ENCODE assay signal across 1 cellular context in the genomic region with DNA sequence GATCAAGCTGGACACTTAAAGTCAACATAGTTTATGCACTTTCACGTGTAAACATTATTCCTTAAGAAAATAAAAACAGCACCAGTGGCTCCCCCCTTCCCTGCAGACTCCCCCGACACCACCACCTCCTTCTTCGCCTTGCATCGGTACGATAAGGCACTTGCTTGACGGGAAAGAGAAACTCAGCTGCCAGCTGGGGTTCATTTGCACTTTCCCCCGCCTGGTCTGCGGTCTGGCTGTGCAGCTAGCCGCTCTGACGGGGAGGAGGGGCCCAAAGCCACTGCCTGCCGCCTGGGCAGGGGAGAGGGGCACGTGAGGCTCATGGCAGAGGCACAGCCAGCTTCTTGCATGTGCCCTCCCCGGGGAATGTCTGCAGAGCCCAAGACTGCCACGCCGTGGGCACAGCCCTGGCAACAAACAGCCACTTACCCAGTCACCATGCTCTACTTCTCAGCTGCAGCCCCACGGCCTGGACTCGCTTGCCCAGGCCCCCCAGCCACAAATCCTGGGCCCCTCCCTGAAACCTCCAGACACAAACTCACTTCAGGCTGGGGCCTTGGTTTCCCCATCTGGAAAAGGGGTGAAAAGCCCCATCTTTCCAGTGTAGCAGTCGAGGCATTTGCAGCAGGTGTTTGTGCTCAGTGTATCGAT.
TF ChIP-seq lines count a peak whose summit lies in the region.

No MANE protein-coding gene starts in this region.

TF ChIP-seq in HepG2, 621 proteins besides CTCF, POLR2A, EP300 and RAD21 (continued from another document and continues in another):
- no peak for TF ChIP-seq NR2C2 (CRISPR knock-in tag; IDR thresholded peaks at IDR 0.05; ENCODE audit: borderline replicate concordance)
- TF ChIP-seq PHF5A (CRISPR knock-in tag; IDR thresholded peaks at IDR 0.05; ENCODE audit: low read depth, unreplicated experiment), result peak; percentile 3
- TF ChIP-seq KLF6 (CRISPR knock-in tag; IDR thresholded peaks at IDR 0.05), result no peak; the same call in 1 of the 2 replicates
- TF ChIP-seq HMGXB4 (CRISPR knock-in tag; IDR thresholded peaks at IDR 0.05; ENCODE audit: borderline replicate concordance in 1 of 2, low read depth in 1 of 2), result peak in 1 of 2 experiments; percentile 23; a peak in 2 of 4 replicates
- 0 out of 2 replicates have a peak, but pooled peaks have one; percentile 47 for TF ChIP-seq REPIN1 (CRISPR knock-in tag; IDR thresholded peaks at IDR 0.05; ENCODE audit: borderline replicate concordance, low read depth)
- TF ChIP-seq ZNF572 (CRISPR knock-in tag; IDR thresholded peaks at IDR 0.05), result no peak
- peak; percentile 96 for TF ChIP-seq NRL (CRISPR knock-in tag; IDR thresholded peaks at IDR 0.05; ENCODE audit: borderline replicate concordance)
- TF ChIP-seq SPEN (CRISPR knock-in tag; IDR thresholded peaks at IDR 0.05; ENCODE audit: low read depth), result no peak; the same call in 1 of the 2 replicates
- TF ChIP-seq ZNF382 (CRISPR knock-in tag; IDR thresholded peaks at IDR 0.05; ENCODE audit: borderline replicate concordance), result no peak; the same call in 1 of the 2 replicates
- TF ChIP-seq ZNF496 (CRISPR knock-in tag; IDR thresholded peaks at IDR 0.05; ENCODE audit: insufficient replicate concordance), result no peak
- peak; percentile 100 for TF ChIP-seq HNRNPL (IDR thresholded peaks at IDR 0.05; ENCODE audit: low read depth, low read length)
- no peak for TF ChIP-seq NR2F6 (IDR thresholded peaks at IDR 0.05)
- peak; percentile 69; the same call in 1 of the 2 replicates for TF ChIP-seq NR2F6 (CRISPR knock-in tag; IDR thresholded peaks at IDR 0.05)
- no peak for TF ChIP-seq ZNF619 (CRISPR knock-in tag; IDR thresholded peaks at IDR 0.05)
- no peak; the same call in 1 of the 2 replicates for TF ChIP-seq GZF1 (CRISPR knock-in tag; IDR thresholded peaks at IDR 0.05)
- TF ChIP-seq ELF4 (CRISPR knock-in tag; IDR thresholded peaks at IDR 0.05; ENCODE audit: borderline replicate concordance), result 0 out of 2 replicates have a peak, but pooled peaks have one; percentile 53
- TF ChIP-seq SKIL (CRISPR knock-in tag; IDR thresholded peaks at IDR 0.05; ENCODE audit: borderline replicate concordance), result peak; percentile 88
- no peak for TF ChIP-seq ZNF460 (CRISPR knock-in tag; IDR thresholded peaks at IDR 0.05; ENCODE audit: borderline replicate concordance)
- TF ChIP-seq ZNF207 (IDR thresholded peaks at IDR 0.05; ENCODE audit: borderline replicate concordance), result no peak
- no peak for TF ChIP-seq ZNF737 (CRISPR knock-in tag; IDR thresholded peaks at IDR 0.05; ENCODE audit: borderline replicate concordance)
- no peak for TF ChIP-seq ZNF839 (CRISPR knock-in tag; IDR thresholded peaks at IDR 0.05; ENCODE audit: borderline replicate concordance)
- peak; percentile 79 for TF ChIP-seq DPF2 (CRISPR knock-in tag; IDR thresholded peaks at IDR 0.05; ENCODE audit: borderline replicate concordance, low read depth)
- TF ChIP-seq, protein P1, sequence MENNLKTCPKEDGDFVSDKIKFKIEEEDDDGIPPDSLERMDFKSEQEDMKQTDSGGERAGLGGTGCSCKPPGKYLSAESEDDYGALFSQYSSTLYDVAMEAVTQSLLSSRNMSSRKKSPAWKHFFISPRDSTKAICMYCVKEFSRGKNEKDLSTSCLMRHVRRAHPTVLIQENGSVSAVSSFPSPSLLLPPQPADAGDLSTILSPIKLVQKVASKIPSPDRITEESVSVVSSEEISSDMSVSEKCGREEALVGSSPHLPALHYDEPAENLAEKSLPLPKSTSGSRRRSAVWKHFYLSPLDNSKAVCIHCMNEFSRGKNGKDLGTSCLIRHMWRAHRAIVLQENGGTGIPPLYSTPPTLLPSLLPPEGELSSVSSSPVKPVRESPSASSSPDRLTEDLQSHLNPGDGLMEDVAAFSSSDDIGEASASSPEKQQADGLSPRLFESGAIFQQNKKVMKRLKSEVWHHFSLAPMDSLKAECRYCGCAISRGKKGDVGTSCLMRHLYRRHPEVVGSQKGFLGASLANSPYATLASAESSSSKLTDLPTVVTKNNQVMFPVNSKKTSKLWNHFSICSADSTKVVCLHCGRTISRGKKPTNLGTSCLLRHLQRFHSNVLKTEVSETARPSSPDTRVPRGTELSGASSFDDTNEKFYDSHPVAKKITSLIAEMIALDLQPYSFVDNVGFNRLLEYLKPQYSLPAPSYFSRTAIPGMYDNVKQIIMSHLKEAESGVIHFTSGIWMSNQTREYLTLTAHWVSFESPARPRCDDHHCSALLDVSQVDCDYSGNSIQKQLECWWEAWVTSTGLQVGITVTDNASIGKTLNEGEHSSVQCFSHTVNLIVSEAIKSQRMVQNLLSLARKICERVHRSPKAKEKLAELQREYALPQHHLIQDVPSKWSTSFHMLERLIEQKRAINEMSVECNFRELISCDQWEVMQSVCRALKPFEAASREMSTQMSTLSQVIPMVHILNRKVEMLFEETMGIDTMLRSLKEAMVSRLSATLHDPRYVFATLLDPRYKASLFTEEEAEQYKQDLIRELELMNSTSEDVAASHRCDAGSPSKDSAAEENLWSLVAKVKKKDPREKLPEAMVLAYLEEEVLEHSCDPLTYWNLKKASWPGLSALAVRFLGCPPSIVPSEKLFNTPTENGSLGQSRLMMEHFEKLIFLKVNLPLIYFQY (CRISPR knock-in tag; IDR thresholded peaks at IDR 0.05; ENCODE audit: borderline replicate concordance), result no peak
- peak; percentile 69; the same call in 1 of the 2 replicates for TF ChIP-seq ZHX1 (CRISPR knock-in tag; IDR thresholded peaks at IDR 0.05; ENCODE audit: low read depth)
- no peak for TF ChIP-seq FOXA1 (IDR thresholded peaks at IDR 0.05)
- TF ChIP-seq FOXA1 (CRISPR knock-in tag; IDR thresholded peaks at IDR 0.05), result no peak
- no peak for TF ChIP-seq ONECUT2 (CRISPR knock-in tag; IDR thresholded peaks at IDR 0.05)
- TF ChIP-seq, protein P2, sequence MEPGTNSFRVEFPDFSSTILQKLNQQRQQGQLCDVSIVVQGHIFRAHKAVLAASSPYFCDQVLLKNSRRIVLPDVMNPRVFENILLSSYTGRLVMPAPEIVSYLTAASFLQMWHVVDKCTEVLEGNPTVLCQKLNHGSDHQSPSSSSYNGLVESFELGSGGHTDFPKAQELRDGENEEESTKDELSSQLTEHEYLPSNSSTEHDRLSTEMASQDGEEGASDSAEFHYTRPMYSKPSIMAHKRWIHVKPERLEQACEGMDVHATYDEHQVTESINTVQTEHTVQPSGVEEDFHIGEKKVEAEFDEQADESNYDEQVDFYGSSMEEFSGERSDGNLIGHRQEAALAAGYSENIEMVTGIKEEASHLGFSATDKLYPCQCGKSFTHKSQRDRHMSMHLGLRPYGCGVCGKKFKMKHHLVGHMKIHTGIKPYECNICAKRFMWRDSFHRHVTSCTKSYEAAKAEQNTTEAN (CRISPR knock-in tag; conservative IDR thresholded peaks at IDR 0.05), result peak; percentile 77; the same call in 1 of the 2 replicates
- no peak for TF ChIP-seq GFI1 (CRISPR knock-in tag; IDR thresholded peaks at IDR 0.05; ENCODE audit: borderline replicate concordance)
- no peak for TF ChIP-seq ZSCAN9 (CRISPR knock-in tag; IDR thresholded peaks at IDR 0.05; ENCODE audit: borderline replicate concordance)
- TF ChIP-seq SIN3A (IDR thresholded peaks at IDR 0.05; ENCODE audit: borderline replicate concordance, low read depth, low read length), result no peak
- TF ChIP-seq FLYWCH1 (CRISPR knock-in tag; IDR thresholded peaks at IDR 0.05), result no peak
- TF ChIP-seq HNF4A (CRISPR knock-in tag; IDR thresholded peaks at IDR 0.05), result peak; percentile 65
- TF ChIP-seq NFYB (CRISPR knock-in tag; IDR thresholded peaks at IDR 0.05), result 0 out of 2 replicates have a peak, but pooled peaks have one; percentile 18
- TF ChIP-seq CCDC6 (CRISPR knock-in tag; IDR thresholded peaks at IDR 0.05), result peak; percentile 56; the same call in 1 of the 2 replicates
- no peak; the same call in 1 of the 2 replicates for TF ChIP-seq SIX1 (CRISPR knock-in tag; IDR thresholded peaks at IDR 0.05; ENCODE audit: borderline replicate concordance)
- TF ChIP-seq TAF15 (IDR thresholded peaks at IDR 0.05; ENCODE audit: low read depth, low read length, poor library complexity, severe bottlenecking), result no peak
- TF ChIP-seq SNAPC2 (CRISPR knock-in tag; IDR thresholded peaks at IDR 0.05), result no peak
- TF ChIP-seq, protein P3, sequence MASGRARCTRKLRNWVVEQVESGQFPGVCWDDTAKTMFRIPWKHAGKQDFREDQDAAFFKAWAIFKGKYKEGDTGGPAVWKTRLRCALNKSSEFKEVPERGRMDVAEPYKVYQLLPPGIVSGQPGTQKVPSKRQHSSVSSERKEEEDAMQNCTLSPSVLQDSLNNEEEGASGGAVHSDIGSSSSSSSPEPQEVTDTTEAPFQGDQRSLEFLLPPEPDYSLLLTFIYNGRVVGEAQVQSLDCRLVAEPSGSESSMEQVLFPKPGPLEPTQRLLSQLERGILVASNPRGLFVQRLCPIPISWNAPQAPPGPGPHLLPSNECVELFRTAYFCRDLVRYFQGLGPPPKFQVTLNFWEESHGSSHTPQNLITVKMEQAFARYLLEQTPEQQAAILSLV (CRISPR knock-in tag; IDR thresholded peaks at IDR 0.05; ENCODE audit: borderline replicate concordance), result no peak; the same call in 1 of the 2 replicates
- TF ChIP-seq ZKSCAN1 (IDR thresholded peaks at IDR 0.05; ENCODE audit: low read length), result no peak
- peak; percentile 73 for TF ChIP-seq RXRA (CRISPR knock-in tag; IDR thresholded peaks at IDR 0.05)
- no peak for TF ChIP-seq MIER2 (CRISPR knock-in tag; IDR thresholded peaks at IDR 0.05)
- no peak for TF ChIP-seq TRIM24 (CRISPR knock-in tag; IDR thresholded peaks at IDR 0.05)
- no peak for TF ChIP-seq ZBTB3 (CRISPR knock-in tag; IDR thresholded peaks at IDR 0.05; ENCODE audit: borderline replicate concordance, low read depth)
- peak; percentile 81 for TF ChIP-seq ZNF746 (CRISPR knock-in tag; IDR thresholded peaks at IDR 0.05)
- 0 out of 2 replicates have a peak, but pooled peaks have one; percentile 85 for TF ChIP-seq NFATC3 (CRISPR knock-in tag; IDR thresholded peaks at IDR 0.05)
- peak; percentile 77 for TF ChIP-seq MAX (IDR thresholded peaks at IDR 0.05)
- TF ChIP-seq SMAD1 (CRISPR knock-in tag; IDR thresholded peaks at IDR 0.05; ENCODE audit: borderline replicate concordance, low read depth), result peak; percentile 65; the same call in 1 of the 2 replicates
- peak; percentile 57; the same call in 1 of the 2 replicates for TF ChIP-seq WIZ (CRISPR knock-in tag; IDR thresholded peaks at IDR 0.05)
- TF ChIP-seq MTA3 (CRISPR knock-in tag; IDR thresholded peaks at IDR 0.05), result no peak
- peak; percentile 61; the same call in 1 of the 2 replicates for TF ChIP-seq EED (CRISPR knock-in tag; IDR thresholded peaks at IDR 0.05)
- no peak for TF ChIP-seq NFE2L1 (CRISPR knock-in tag; IDR thresholded peaks at IDR 0.05; ENCODE audit: borderline replicate concordance)
- no peak for TF ChIP-seq ZNF446 (CRISPR knock-in tag; IDR thresholded peaks at IDR 0.05)
- TF ChIP-seq, protein P4, sequence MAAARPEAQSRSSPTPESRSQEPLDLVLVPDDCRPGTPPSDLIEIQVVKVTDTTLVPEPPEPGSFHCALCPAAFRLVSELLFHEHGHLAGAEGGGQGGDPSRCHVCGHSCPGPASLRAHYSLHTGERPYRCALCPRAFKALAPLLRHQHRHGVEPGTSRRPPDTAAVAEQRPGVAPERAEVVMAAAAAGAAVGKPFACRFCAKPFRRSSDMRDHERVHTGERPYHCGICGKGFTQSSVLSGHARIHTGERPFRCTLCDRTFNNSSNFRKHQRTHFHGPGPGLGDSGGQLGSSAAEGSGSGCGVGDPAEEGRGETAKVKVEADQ (CRISPR knock-in tag; IDR thresholded peaks at IDR 0.05; ENCODE audit: borderline replicate concordance), result no peak
- TF ChIP-seq ZNF703 (CRISPR knock-in tag; IDR thresholded peaks at IDR 0.05; ENCODE audit: borderline replicate concordance), result no peak
- no peak for TF ChIP-seq NFIC (IDR thresholded peaks at IDR 0.05; ENCODE audit: low read length)
